Comparison of ENCODE assay signal across 9 cellular contexts in the genomic region with DNA sequence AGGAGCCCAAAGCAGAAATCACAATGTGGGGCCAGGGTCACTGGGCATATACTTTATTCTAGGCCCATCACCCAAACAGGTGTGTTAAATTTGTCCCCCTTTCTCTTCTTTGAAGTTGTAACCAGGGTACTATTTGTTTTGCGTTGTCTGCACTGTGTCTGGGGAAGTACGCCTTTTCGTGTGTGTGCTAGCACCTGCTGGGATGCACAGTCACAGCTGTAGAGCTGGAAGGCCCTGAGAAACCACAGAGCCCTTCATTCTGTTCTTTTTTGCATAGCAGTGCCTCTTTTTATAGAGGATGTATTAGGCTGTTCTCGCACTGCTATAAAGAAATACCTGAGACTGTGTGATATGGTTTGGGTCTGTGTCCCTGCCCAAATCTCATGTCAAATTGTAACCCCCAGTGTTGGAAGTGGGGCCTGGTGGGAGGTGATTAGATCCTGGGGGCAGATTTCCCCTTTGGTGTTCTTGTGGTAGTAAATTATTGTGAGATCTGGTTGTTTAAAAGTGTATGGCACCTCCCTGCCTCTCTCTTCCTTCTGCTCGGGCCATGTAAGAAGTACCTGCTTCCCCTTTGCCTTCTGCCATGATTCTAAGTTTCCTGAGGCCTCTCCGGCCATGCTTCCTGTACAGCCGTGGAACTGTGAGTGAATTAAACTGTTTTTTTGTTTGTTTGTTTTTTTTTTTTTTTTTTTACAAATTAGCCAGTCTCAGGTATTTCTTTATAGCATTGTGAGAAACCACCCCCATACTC.
A peak's percentile ranks its signal among the peaks of the same experiment; 100 is the strongest.
DNase-seq lines count a peak whose midpoint lies in the region; ATAC-seq and TF ChIP-seq lines count a peak whose summit lies in the region.
"Had no signal": no experiment of that assay in that cellular context is flagged by ENCODE, and none has a peak within 500 bp of the region (broad histone marks: within the 10 kb centered on the region; RNA-seq: fewer than 3 reads in every experiment).

No MANE protein-coding gene starts in this region.

- CTCF ChIA-PET in activated naive CD4-positive, alpha-beta T cell treated with anti-CD3 and anti-CD28 coated beads, Interleukin-2, amount 10 ng/mL, durations not matched to agents 7 days and 5 days (lab: Charles Lee): no interaction called here

- ATAC-seq in GM18499 (IDR thresholded peaks at IDR 0.05; ENCODE audit: insufficient read depth, unreplicated experiment) (peak; percentile 95), HG03175 (IDR thresholded peaks at IDR 0.05; ENCODE audit: unreplicated experiment) (peak; percentile 98)
- peak; percentile 84 for ATAC-seq in central memory CD8-positive, alpha-beta T cell (replicated peaks; ENCODE audit: extremely low read depth, poor library complexity, severe bottlenecking)

- no peak for TF ChIP-seq CTCF in GM20000 (IDR thresholded peaks at IDR 0.05; ENCODE audit: extremely low read depth, missing control alignments)

- peaks cover 15% of the 10 kb centered on the region for H3K4me1 Mint-ChIP-seq in central memory CD8-positive, alpha-beta T cell
- peaks cover 5% of the 10 kb centered on the region for H3K4me1 Mint-ChIP-seq in activated naive CD4-positive, alpha-beta T cell treated with anti-CD3 and anti-CD28 coated beads, Interleukin-2, amount 10 ng/mL, durations not matched to agents 7 days and 5 days

- no peak overlapping the region for H3K27ac Mint-ChIP-seq in central memory CD8-positive, alpha-beta T cell (ENCODE audit: low read depth)
- no peak overlapping the region for H3K27ac Mint-ChIP-seq in activated naive CD4-positive, alpha-beta T cell treated with anti-CD3 and anti-CD28 coated beads, Interleukin-2, amount 10 ng/mL, durations not matched to agents 7 days and 5 days

- H3K9me3 Mint-ChIP-seq in central memory CD8-positive, alpha-beta T cell: no peaks in the 10 kb centered on the region
- no peaks in the 10 kb centered on the region for H3K9me3 Mint-ChIP-seq in activated naive CD4-positive, alpha-beta T cell treated with anti-CD3 and anti-CD28 coated beads, Interleukin-2, amount 10 ng/mL, durations not matched to agents 7 days and 5 days

- peak; percentile 73 for DNase-seq in GM20000 (ENCODE audit: low spot score)
- DNase-seq in central memory CD8-positive, alpha-beta T cell (ENCODE audit: low spot score in 2 of 2): no peak
- no peak for DNase-seq in SHP77 (lab: John Stamatoyannopoulos, UW)
- no peak for DNase-seq in hippocampal formation (lab: John Stamatoyannopoulos, UW)
- no peak for DNase-seq in activated naive CD4-positive, alpha-beta T cell treated with anti-CD3 and anti-CD28 coated beads, Interleukin-2, amount 10 ng/mL, durations not matched to agents 7 days and 5 days
- DNase-seq in AML-193 (lab: John Stamatoyannopoulos, UW): no peak
- DNase-seq: NCI-H69 had no signal

- peaks cover 14% of the 10 kb centered on the region for H3K36me3 Mint-ChIP-seq in central memory CD8-positive, alpha-beta T cell (ENCODE audit: insufficient read depth)
- H3K36me3 Mint-ChIP-seq in activated naive CD4-positive, alpha-beta T cell treated with anti-CD3 and anti-CD28 coated beads, Interleukin-2, amount 10 ng/mL, durations not matched to agents 7 days and 5 days: peaks cover 16% of the 10 kb centered on the region

- no peaks in the 10 kb centered on the region for H3K27me3 Mint-ChIP-seq in central memory CD8-positive, alpha-beta T cell
- H3K27me3 Mint-ChIP-seq in activated naive CD4-positive, alpha-beta T cell treated with anti-CD3 and anti-CD28 coated beads, Interleukin-2, amount 10 ng/mL, durations not matched to agents 7 days and 5 days: no peaks in the 10 kb centered on the region

- H3K4me3 Mint-ChIP-seq in central memory CD8-positive, alpha-beta T cell: no peak overlapping the region
- no peak overlapping the region for H3K4me3 Mint-ChIP-seq in activated naive CD4-positive, alpha-beta T cell treated with anti-CD3 and anti-CD28 coated beads, Interleukin-2, amount 10 ng/mL, durations not matched to agents 7 days and 5 days
